Comparison of ENCODE assay signal across 22 cellular contexts in genomic region chr7:110856704-110857103, GRCh38.
A peak's percentile ranks its signal among the peaks of the same experiment; 100 is the strongest.
DNase-seq lines count a peak whose midpoint lies in the region; ATAC-seq, FAIRE-seq and TF ChIP-seq lines count a peak whose summit lies in the region.
"Had no signal": no experiment of that assay in that cellular context is flagged by ENCODE, and none has a peak within 500 bp of the region (broad histone marks: within the 10 kb centered on the region; RNA-seq: fewer than 3 reads in every experiment).

No MANE protein-coding gene starts in this region.

- H3K56ac ChIP-seq in H1 (replicated peaks; ENCODE audit: insufficient read length, low read depth, low read length) = no peak overlapping the region

- H2BK5ac ChIP-seq in H1 (ENCODE audit: low read depth, low read length) = peak overlapping the region; percentile 67

- H3K4me2 ChIP-seq in H1 (ENCODE audit: insufficient read depth in 1 of 2, low read depth in 2 of 2, low read length in 2 of 2) = peak overlapping the region in 1 of 2 experiments; percentile 44; a peak in 1 of 4 replicates
- H3K4me2 ChIP-seq: BLaER1 had no signal

- CTCF ChIA-PET in H1 (lab: Charles Lee; ENCODE audit: partially characterized antibody) = no interaction called here

- no peak for TF ChIP-seq POLR2A in H1 (IDR thresholded peaks at IDR 0.05; ENCODE audit: control extremely low read depth in 1 of 2, low read depth in 2 of 2, low read length in 2 of 2)

- no peak overlapping the region for H2AFZ ChIP-seq in H1 (ENCODE audit: low read length)

- no peak overlapping the region for H4K8ac ChIP-seq in H1 (ENCODE audit: extremely low read depth, insufficient read depth, low read length)

- H3K27ac ChIP-seq in H1 (ENCODE audit: low read depth, low read length) = no peak overlapping the region
- H3K27ac ChIP-seq: BLaER1, uterus had no signal

- FAIRE-seq in H1 (lab: Jason Lieb, UNC) = peak; percentile 7
- FAIRE-seq: frontal cortex had no signal

- H3K9me3 ChIP-seq in H1 (ENCODE audit: insufficient read depth in 2 of 2, low read depth in 1 of 2, low read length in 1 of 2) = no peaks in the 10 kb centered on the region
- H3K9me3 ChIP-seq: BLaER1, uterus had no signal

- POLR2A ChIA-PET in H1 (lab: Charles Lee; ENCODE audit: partially characterized antibody) = no interaction called here

- no peak overlapping the region for H3K18ac ChIP-seq in H1 (ENCODE audit: extremely low read depth, low read length)

- TF ChIP-seq EP300 in H1 (IDR thresholded peaks at IDR 0.05; ENCODE audit: borderline replicate concordance in 1 of 2, low read depth in 2 of 2, low read length in 2 of 2) = no peak

- no peak for TF ChIP-seq CTCF in H1 (IDR thresholded peaks at IDR 0.05; ENCODE audit: control extremely low read depth in 1 of 3, insufficient read depth in 1 of 3, low read depth in 1 of 3, low read length in 3 of 3)

- no peaks in the 10 kb centered on the region for H3K79me2 ChIP-seq in H1 (ENCODE audit: control insufficient read depth in 1 of 2, insufficient read depth in 2 of 2, low read length in 2 of 2)

- WGBS in H1 (ENCODE audit: extremely low coverage in 1 of 2, insufficient coverage in 1 of 2, insufficient read length in 1 of 2, insufficient replicate concordance in 2 of 2, low coverage in 1 of 2, low lambda C conversion rate in 2 of 2, missing lambda C conversion rate in 1 of 2), 2 experiments = 82% methylated on average over 3 of the region's 3 CpGs; no CpG with 5 or more reads in 1 of the 2 experiments

- H4K5ac ChIP-seq in H1 (ENCODE audit: insufficient read length, low read depth, low read length) = no peak overlapping the region

- H3K79me1 ChIP-seq in H1 (ENCODE audit: low read depth, low read length) = no peaks in the 10 kb centered on the region

- H2BK120ac ChIP-seq in H1 (replicated peaks; ENCODE audit: low read depth, low read length) = no peak overlapping the region

- DNase-seq in NCI-H82 (lab: John Stamatoyannopoulos, UW) (peak; percentile 30), NCI-H82 treated with DMSO at 0.1 percent for 48 hours (lab: John Stamatoyannopoulos, UW; ENCODE audit: unreplicated experiment) (no peak), NCI-H146 treated with DMSO at 0.1 percent for 48 hours (lab: John Stamatoyannopoulos, UW; ENCODE audit: unreplicated experiment) (peak; percentile 68), H1 (ENCODE audit: low read depth in 1 of 2, low spot score in 2 of 2) (no peak), smooth muscle cell of the brain vasculature (ENCODE audit: low read depth, low spot score) (peak; percentile 12)
- no peak for DNase-seq in activated CD4-positive, CD25-positive, alpha-beta regulatory T cell (lab: John Stamatoyannopoulos, UW)
- no peak for DNase-seq in activated CD4-positive, alpha-beta T cell treated with anti-CD3 and anti-CD28 coated beads, Interleukin-2, amount 50 U/mL, for 1 hour
- DNase-seq: activated effector memory CD4-positive, alpha-beta T cell treated with anti-CD3 and anti-CD28 coated beads, Interleukin-2, amount 50 U/mL, for 16 hours; GDM1; hypothalamus; KG1; left cardiac atrium; naive thymus-derived CD8-positive, alpha-beta T cell; NCI-H2029; NCI-H526 treated with DMSO at 0.1 percent for 48 hours; right cardiac atrium; T-helper 1 cell; uterus had no signal

- H3K27me3 ChIP-seq in H1 (replicated peaks in 1 of 4; ENCODE audit: control insufficient read depth in 3 of 4, extremely low read depth in 1 of 4, insufficient read depth in 3 of 4, low read length in 3 of 4) = no peaks in the 10 kb centered on the region
- H3K27me3 ChIP-seq: BLaER1, uterus had no signal

- H2BK12ac ChIP-seq in H1 (ENCODE audit: low read depth, low read length) = peak overlapping the region; percentile 72; the same call in 1 of the 2 replicates

- peaks cover 0 to 14% (median 4%) of the 10 kb centered on the region in 4 experiments; a peak in 4 of 7 replicates for H3K4me1 ChIP-seq in H1 (replicated peaks in 1 of 4; ENCODE audit: control insufficient read depth in 3 of 4, insufficient read depth in 4 of 4, low read length in 3 of 4)
- H3K4me1 ChIP-seq: BLaER1 had no signal

- ATAC-seq in HG02678 (IDR thresholded peaks at IDR 0.05; ENCODE audit: unreplicated experiment) = no peak
- ATAC-seq: left cardiac atrium; naive thymus-derived CD8-positive, alpha-beta T cell; Panc1; right cardiac atrium had no signal

- no peak overlapping the region for H3K4ac ChIP-seq in H1 (replicated peaks; ENCODE audit: insufficient read length, low read depth, low read length)

- H3K23me2 ChIP-seq in H1 (ENCODE audit: low read depth, low read length) = no peaks in the 10 kb centered on the region; the same call in 1 of the 2 replicates

- no peak overlapping the region; the same call in 1 of the 2 replicates for H2AK5ac ChIP-seq in H1 (ENCODE audit: low read depth, low read length)

- H3K23ac ChIP-seq in H1 (ENCODE audit: insufficient read length) = no peak overlapping the region

- no peak overlapping the region for H3K14ac ChIP-seq in H1 (ENCODE audit: insufficient read length)

- H4K20me1 ChIP-seq in H1 (replicated peaks in 1 of 2; ENCODE audit: control insufficient read depth in 1 of 2, insufficient read depth in 2 of 2, low read length in 2 of 2) = no peaks in the 10 kb centered on the region
- H4K20me1 ChIP-seq: BLaER1 had no signal

- no peak overlapping the region for H3K9ac ChIP-seq in H1 (replicated peaks in 1 of 4; ENCODE audit: extremely low read depth in 1 of 4, low read depth in 3 of 4, low read length in 3 of 4)
- H3K9ac ChIP-seq: BLaER1 had no signal

- peak overlapping the region; percentile 51; the same call in 1 of the 2 replicates for H2BK20ac ChIP-seq in H1 (ENCODE audit: low read length)

- no peak overlapping the region; a peak in 1 of 8 replicates for H3K4me3 ChIP-seq in H1 (ENCODE audit: extremely low read depth in 1 of 4, insufficient read depth in 2 of 4, low read depth in 3 of 4, low read length in 4 of 4)
- H3K4me3 ChIP-seq: BLaER1, uterus had no signal

- TF ChIP-seq RAD21 in H1 (IDR thresholded peaks at IDR 0.05 in 1 of 2, conservative IDR thresholded peaks at IDR 0.05 in 1 of 2; ENCODE audit: low read depth in 2 of 2, low read length in 2 of 2) = no peak

- no peak overlapping the region for H2BK15ac ChIP-seq in H1 (ENCODE audit: low read length)

- no peak overlapping the region for H4K91ac ChIP-seq in H1 (replicated peaks; ENCODE audit: insufficient read length, low read length)

- H3K36me3 ChIP-seq in H1 (ENCODE audit: control insufficient read depth in 2 of 4, insufficient read depth in 4 of 4, low read length in 3 of 4) = no peaks in the 10 kb centered on the region
- H3K36me3 ChIP-seq: BLaER1, uterus had no signal

TF ChIP-seq in H1, 55 proteins besides CTCF, POLR2A, EP300 and RAD21 (continues in another document):
- peak; percentile 80; the same call in 1 of the 2 replicates for TF ChIP-seq JUND (IDR thresholded peaks at IDR 0.05; ENCODE audit: low read length)
- peak; percentile 58; the same call in 1 of the 2 replicates for TF ChIP-seq BACH1 (IDR thresholded peaks at IDR 0.05; ENCODE audit: low read length)
- no peak for TF ChIP-seq CHD2 (IDR thresholded peaks at IDR 0.05; ENCODE audit: low read length)
- peak; percentile 51; the same call in 1 of the 2 replicates for TF ChIP-seq MAFK (IDR thresholded peaks at IDR 0.05; ENCODE audit: low read depth, low read length)

Comparison
In these comparisons a context has a peak if more than half of its experiments do, and no peak if none do; other contexts are left out.
1. DNase-seq: peak in NCI-H82 (single experiment), NCI-H146 treated with DMSO at 0.1 percent for 48 hours (single experiment) and smooth muscle cell of the brain vasculature (single experiment); none in NCI-H82 treated with DMSO at 0.1 percent for 48 hours (single experiment), H1 (0 of 2), activated CD4-positive, CD25-positive, alpha-beta regulatory T cell (0 of 4) and activated CD4-positive, alpha-beta T cell treated with anti-CD3 and anti-CD28 coated beads, Interleukin-2, amount 50 U/mL, for 1 hour (single experiment).